In genomic region chr17:64323774-64324173, GRCh38 we compare ENCODE assay signal across 19 cellular contexts.
DNase-seq lines count a peak whose midpoint lies in the region; ATAC-seq and TF ChIP-seq lines count a peak whose summit lies in the region.
"Had no signal": no experiment of that assay in that cellular context is flagged by ENCODE, and none has a peak within 500 bp of the region (broad histone marks: within the 10 kb centered on the region; RNA-seq: fewer than 3 reads in every experiment).

No MANE protein-coding gene starts in this region.

- no peak overlapping the region for H4K5ac ChIP-seq in mesendoderm (ENCODE audit: low read length)

- peak; percentile 84 for ATAC-seq in stimulated activated naive CD8-positive, alpha-beta T cell treated with anti-CD3 and anti-CD28 coated beads, Interleukin-15, Interleukin-2, amounts not matched to agents 100 U/mL and 50 U/mL, for 24 hours
- ATAC-seq: heart left ventricle had no signal

- H3K23ac ChIP-seq in mesendoderm (ENCODE audit: low read length), result no peak overlapping the region

- no peak for TF ChIP-seq CTCF in GM12865 (IDR thresholded peaks at IDR 0.05; ENCODE audit: insufficient read depth, low read depth, low read length, missing control alignments)

- H2BK15ac ChIP-seq in mesendoderm (replicated peaks; ENCODE audit: low read depth), result no peak overlapping the region

- H3K27me3 Mint-ChIP-seq in IgD-negative memory B cell, result peaks cover 5% of the 10 kb centered on the region

- H3K4me3 ChIP-seq in GM12865 (ENCODE audit: low read depth, low read length) (no peak overlapping the region), mesendoderm (ENCODE audit: low read length) (no peak overlapping the region)
- H3K4me3 ChIP-seq: heart left ventricle, lung, SJCRH30, suprapubic skin had no signal

- H3K4me2 ChIP-seq in mesendoderm (ENCODE audit: low read length), result no peak overlapping the region

- no peak overlapping the region for H2BK120ac ChIP-seq in mesendoderm (ENCODE audit: low read depth, low read length)

- H3K9ac ChIP-seq in mesendoderm (ENCODE audit: low read length), result no peak overlapping the region

- no peak overlapping the region for H3K18ac ChIP-seq in mesendoderm (ENCODE audit: low read length)

- H4K8ac ChIP-seq in mesendoderm (ENCODE audit: low read depth, low read length), result no peak overlapping the region

- no peaks in the 10 kb centered on the region for H3K9me3 Mint-ChIP-seq in IgD-negative memory B cell
- H3K9me3 Mint-ChIP-seq: endodermal cell had no signal

- no CpG with 5 or more reads among the region's 3 CpGs for WGBS in mesendoderm (ENCODE audit: extremely low coverage, insufficient coverage, low lambda C conversion rate)

- no peaks in the 10 kb centered on the region for H3K79me1 ChIP-seq in mesendoderm (ENCODE audit: low read length)

- H2BK5ac ChIP-seq in mesendoderm (ENCODE audit: low read length), result no peak overlapping the region

- H3K79me2 ChIP-seq in mesendoderm (ENCODE audit: control insufficient read depth, insufficient read depth, low read length), result no peaks in the 10 kb centered on the region

- H3K4me3 Mint-ChIP-seq in IgD-negative memory B cell, result peak overlapping the region in 3 of 4 donors; percentile 42 to 63 (median 51)
- H3K4me3 Mint-ChIP-seq: endodermal cell had no signal

- no peaks in the 10 kb centered on the region for H3K4me1 ChIP-seq in mesendoderm (ENCODE audit: control insufficient read depth, low read depth, low read length)

- no peaks in the 10 kb centered on the region for H3K36me3 ChIP-seq in mesendoderm (ENCODE audit: control insufficient read depth, insufficient read depth, low read length)
- H3K36me3 ChIP-seq: SJCRH30, suprapubic skin had no signal

- no peaks in the 10 kb centered on the region for H3K27me3 ChIP-seq in mesendoderm (ENCODE audit: insufficient read depth, low read length, poor library complexity)
- H3K27me3 ChIP-seq: heart left ventricle, SJCRH30 had no signal

- H2AK5ac ChIP-seq in mesendoderm (ENCODE audit: low read length), result no peak overlapping the region

- H3K4me1 Mint-ChIP-seq in IgD-negative memory B cell, result peaks cover 44 to 45% (median 45%) of the 10 kb centered on the region in 3 donors

- H3K56ac ChIP-seq in mesendoderm (ENCODE audit: low read length), result no peak overlapping the region

- no peak overlapping the region for H3K4ac ChIP-seq in mesendoderm (ENCODE audit: low read depth, low read length)

- H3K36me3 Mint-ChIP-seq in IgD-negative memory B cell, result peaks cover 10% of the 10 kb centered on the region

- no peak overlapping the region for H3K27ac ChIP-seq in mesendoderm (ENCODE audit: low read depth, low read length)
- H3K27ac ChIP-seq: SJCRH30, suprapubic skin had no signal

- H3K27ac Mint-ChIP-seq in IgD-negative memory B cell, result peak overlapping the region in 1 of 3 donors; percentile 86
- H3K27ac Mint-ChIP-seq: endodermal cell had no signal

- DNase-seq in GM12865 (ENCODE audit: low read depth) (peak; percentile 48), amniotic epithelial cell (ENCODE audit: low read depth) (peak; percentile 12), SIG-M5 (lab: John Stamatoyannopoulos, UW) (no peak), mesendoderm (no peak)
- peak; percentile 22 for DNase-seq in stimulated activated naive CD8-positive, alpha-beta T cell treated with anti-CD3 and anti-CD28 coated beads, Interleukin-15, Interleukin-2, amounts not matched to agents 100 U/mL and 50 U/mL, for 24 hours
- DNase-seq in effector CD4-positive, alpha-beta T cell, result no peak
- DNase-seq: activated gamma-delta T cell treated with Interleukin-2 at 50 U/mL for 16 hours; AML-193; endodermal cell; H7; MM.1S; NCI-H1930; NCI-H524; SJCRH30; stimulated activated CD4-positive, alpha-beta T cell treated with anti-CD3 and anti-CD28 coated beads, Interleukin-2, amount 100 ng/mL, for 48 hours had no signal

Comparison
In these comparisons a context has a peak if more than half of its experiments do, and no peak if none do; other contexts are left out.
1. DNase-seq: peak in GM12865 (single experiment), amniotic epithelial cell (single experiment) and stimulated activated naive CD8-positive, alpha-beta T cell treated with anti-CD3 and anti-CD28 coated beads, Interleukin-15, Interleukin-2, amounts not matched to agents 100 U/mL and 50 U/mL, for 24 hours (single experiment); none in SIG-M5 (single experiment), effector CD4-positive, alpha-beta T cell (single experiment) and mesendoderm (single experiment).